ENCODE assay signal across 19 cellular contexts in genomic region chr15:62450061-62450460, GRCh38. TPM values are rescaled to one million over a fixed set of nuclear protein-coding genes. Genes with fewer than 3 reads are reported as not detected.
DNase-seq lines count a peak whose midpoint lies in the region; FAIRE-seq and TF ChIP-seq lines count a peak whose summit lies in the region.
"Had no signal": no experiment of that assay in that cellular context is flagged by ENCODE, and none has a peak within 500 bp of the region (broad histone marks: within the 10 kb centered on the region; RNA-seq: fewer than 3 reads in every experiment).

No MANE protein-coding gene starts in this region.

- 45 to 58% methylated on average over 10 of the region's 10 CpGs for WGBS in thyroid gland, 2 donors
- WGBS in mesenchymal stem cell: 96% methylated on average over 8 of the region's 10 CpGs

- H3K9ac ChIP-seq in mesenchymal stem cell (ENCODE audit: low read length): no peak overlapping the region

- H3K23ac ChIP-seq in mesenchymal stem cell (ENCODE audit: low read length in 2 of 2): no peak overlapping the region

- H2AFZ ChIP-seq in mesenchymal stem cell (ENCODE audit: low read depth, low read length): no peak overlapping the region

- H2BK15ac ChIP-seq in mesenchymal stem cell (ENCODE audit: low read depth, poor library complexity, severe bottlenecking): no peak overlapping the region

- no peak overlapping the region for H3K4me3 ChIP-seq in thyroid gland (replicated peaks in 1 of 3)
- H3K4me3 ChIP-seq in dorsolateral prefrontal cortex: no peak overlapping the region
- no peak overlapping the region for H3K4me3 ChIP-seq in mesenchymal stem cell (ENCODE audit: insufficient read depth in 1 of 2, low read depth in 1 of 2, low read length in 2 of 2)

- peaks cover 23% of the 10 kb centered on the region for H3K79me1 ChIP-seq in mesenchymal stem cell (replicated peaks; ENCODE audit: low read length, poor library complexity, severe bottlenecking)

- TF ChIP-seq CTCF in thyroid gland (IDR thresholded peaks at IDR 0.05): peak in 3 of 6 experiments; percentile 6 to 30 (median 27)
- no peak for TF ChIP-seq CTCF in dorsolateral prefrontal cortex (IDR thresholded peaks at IDR 0.05 in 54 of 56, conservative IDR thresholded peaks at IDR 0.05 in 2 of 56; ENCODE audit: low read depth in 1 of 56, partially characterized antibody in 56 of 56)

- H2BK5ac ChIP-seq in mesenchymal stem cell (ENCODE audit: low read depth, low read length, poor library complexity, severe bottlenecking): no peak overlapping the region

- H3K14ac ChIP-seq in mesenchymal stem cell (ENCODE audit: low read length in 2 of 2): no peak overlapping the region

- intact Hi-C loops in thyroid gland (cut with DNase I): no loop called here
- intact Hi-C loops in dorsolateral prefrontal cortex (cut with DNase I): loop anchor here in 1 of 2 donors (10.0 kb wide), 1 partner anchor 55 kb away; the partner anchor contains the start of gene TLN2

- H2BK120ac ChIP-seq in mesenchymal stem cell (ENCODE audit: low read depth, low read length): no peak overlapping the region

- no peak overlapping the region for H3K4ac ChIP-seq in mesenchymal stem cell (ENCODE audit: low read depth in 1 of 2, low read length in 2 of 2)

- H3K18ac ChIP-seq in mesenchymal stem cell (ENCODE audit: low read depth in 1 of 2, low read length in 2 of 2): no peak overlapping the region

- no peak overlapping the region for H2BK12ac ChIP-seq in mesenchymal stem cell (ENCODE audit: low read length in 2 of 2)

- no peaks in the 10 kb centered on the region for H3K27me3 ChIP-seq in thyroid gland
- no peaks in the 10 kb centered on the region for H3K27me3 ChIP-seq in dorsolateral prefrontal cortex
- no peaks in the 10 kb centered on the region for H3K27me3 ChIP-seq in mesenchymal stem cell (ENCODE audit: control insufficient read depth in 1 of 2, insufficient read depth in 1 of 2, low read length in 2 of 2)

- no peak overlapping the region for H4K8ac ChIP-seq in mesenchymal stem cell (ENCODE audit: low read length)

- FAIRE-seq in RCC 7860 (lab: Jason Lieb, UNC): peak; percentile 77
- FAIRE-seq: D721Med, GM12892, HepG2, HTR-8/SVneo had no signal

- H3K4me1 ChIP-seq in thyroid gland (peaks cover 22 to 25% of the 10 kb centered on the region in 2 donors), mesenchymal stem cell (ENCODE audit: control insufficient read depth, insufficient read depth, low read depth, low read length) (peaks cover 25% of the 10 kb centered on the region)

- no peak overlapping the region for H4K91ac ChIP-seq in mesenchymal stem cell (ENCODE audit: low read length)

- TF ChIP-seq POLR2A in thyroid gland (IDR thresholded peaks at IDR 0.05): no peak

- no peaks in the 10 kb centered on the region for H3K36me3 ChIP-seq in thyroid gland
- H3K36me3 ChIP-seq in mesenchymal stem cell (ENCODE audit: control insufficient read depth in 1 of 2, insufficient read depth in 2 of 2, low read depth in 1 of 2, low read length in 2 of 2): no peaks in the 10 kb centered on the region

- no peak overlapping the region for H3K27ac ChIP-seq in thyroid gland
- H3K27ac ChIP-seq in dorsolateral prefrontal cortex: no peak overlapping the region
- H3K27ac ChIP-seq in mesenchymal stem cell (ENCODE audit: low read length, poor library complexity, severe bottlenecking): no peak overlapping the region

- peak; percentile 1 for DNase-seq in Ammon's horn (ENCODE audit: low spot score)
- peak; percentile 75 for DNase-seq in RCC 7860 (ENCODE audit: low spot score)
- peak; percentile 46 for DNase-seq in kidney glomerular epithelial cell (lab: John Stamatoyannopoulos, UW)
- peak; percentile 65 to 73 for DNase-seq in thyroid gland
- DNase-seq in dorsolateral prefrontal cortex: no peak
- no peak for DNase-seq in stimulated activated CD4-positive, alpha-beta T cell treated with anti-CD3 and anti-CD28 coated beads, Interleukin-15, amount 100 ng/mL, for 24 hours
- no peak for DNase-seq in mesenchymal stem cell
- DNase-seq: 8988T; C1 segment of cervical spinal cord; CD4-positive, alpha-beta T cell; DMS153; DND-41; GDM1; GOT3; H9 had no signal

- H2AK5ac ChIP-seq in mesenchymal stem cell (ENCODE audit: low read length, severe bottlenecking): no peak overlapping the region

- no peaks in the 10 kb centered on the region for H3K9me3 ChIP-seq in thyroid gland
- H3K9me3 ChIP-seq in mesenchymal stem cell (ENCODE audit: control insufficient read depth, low read length): no peaks in the 10 kb centered on the region

- H3K4me2 ChIP-seq in mesenchymal stem cell (ENCODE audit: low read length, poor library complexity, severe bottlenecking): no peak overlapping the region

RNA-seq across cellular contexts. Expression of gene TLN2, which starts 59.7 kb away (rescaled TPM):
- 10 to 100 TPM; 43.0 to 86.9 (median 61.7) TPM for total RNA-seq in thyroid gland
- total RNA-seq in dorsolateral prefrontal cortex: 100 to 1,000 TPM in 95 of 120 experiments, 10 to 100 TPM in 25; 59.3 to 147 (median 114) TPM
- polyA plus RNA-seq in mesenchymal stem cell (2013, experiment 1 of 2): 5.9 TPM
- 6.0 TPM for polyA plus RNA-seq in mesenchymal stem cell (2013, experiment 2 of 2)

Comparison
In these comparisons a context has a peak if more than half of its experiments do, and no peak if none do; other contexts are left out.
1. DNase-seq: peak in Ammon's horn (single experiment), RCC 7860 (single experiment), kidney glomerular epithelial cell (single experiment) and thyroid gland (2 of 2); none in dorsolateral prefrontal cortex (0 of 10), stimulated activated CD4-positive, alpha-beta T cell treated with anti-CD3 and anti-CD28 coated beads, Interleukin-15, amount 100 ng/mL, for 24 hours (single experiment) and mesenchymal stem cell (single experiment).